Comparison of ENCODE assay signal across 15 cellular contexts in genomic region chr3:112143251-112143650, GRCh38. TPM values are rescaled to one million over a fixed set of nuclear protein-coding genes. Genes with fewer than 3 reads are reported as not detected.
DNase-seq lines count a peak whose midpoint lies in the region; ATAC-seq lines count a peak whose summit lies in the region.
"Had no signal": no experiment of that assay in that cellular context is flagged by ENCODE, and none has a peak within 500 bp of the region (broad histone marks: within the 10 kb centered on the region; RNA-seq: fewer than 3 reads in every experiment).

No MANE protein-coding gene starts in this region.

- H3K36me3 Mint-ChIP-seq in activated naive CD4-positive, alpha-beta T cell treated with anti-CD3 and anti-CD28 coated beads, Interleukin-2, amount 50 U/mL, for 72 hours: peaks cover 23 to 33% of the 10 kb centered on the region in 2 donors
- peaks cover 25% of the 10 kb centered on the region for H3K36me3 Mint-ChIP-seq in activated naive CD8-positive, alpha-beta T cell treated with anti-CD3 and anti-CD28 coated beads for 36 hours
- peaks cover 14% of the 10 kb centered on the region for H3K36me3 Mint-ChIP-seq in stimulated activated naive CD8-positive, alpha-beta T cell treated with anti-CD3 and anti-CD28 coated beads, Interleukin-15, Interleukin-2, amounts not matched to agents 100 ng/mL and 50 ng/mL, for 24 hours (ENCODE audit: low read depth)

- DNase-seq in activated naive CD4-positive, alpha-beta T cell treated with anti-CD3 and anti-CD28 coated beads, Interleukin-2, amount 50 U/mL, for 72 hours (ENCODE audit: low spot score in 2 of 2): no peak
- no peak for DNase-seq in activated naive CD4-positive, alpha-beta T cell (lab: John Stamatoyannopoulos, UW)
- DNase-seq in activated naive CD8-positive, alpha-beta T cell treated with anti-CD3 and anti-CD28 coated beads for 36 hours: no peak
- DNase-seq in COR-L47 (lab: John Stamatoyannopoulos, UW): no peak
- DNase-seq in midbrain (lab: John Stamatoyannopoulos, UW): no peak
- DNase-seq: DND-41; head of caudate nucleus; NCI-H446 treated with DMSO at 0.1 percent for 48 hours; nephron progenitor cell; PC-9; stimulated activated CD4-positive, alpha-beta T cell treated with anti-CD3 and anti-CD28 coated beads, Interleukin-4, amount 100 ng/mL, for 1 hour; stimulated activated naive CD4-positive, alpha-beta T cell treated with Interleukin-2 at 50 U/mL for 16 hours had no signal

- peak; percentile 76 to 93 for ATAC-seq in activated naive CD4-positive, alpha-beta T cell treated with anti-CD3 and anti-CD28 coated beads, Interleukin-2, amount 50 U/mL, for 72 hours
- ATAC-seq in HG03354 (IDR thresholded peaks at IDR 0.05; ENCODE audit: poor library complexity, severe bottlenecking, unreplicated experiment) (peak; percentile 79), GM19455 (IDR thresholded peaks at IDR 0.05; ENCODE audit: unreplicated experiment) (no peak)

- peak overlapping the region; percentile 5 for H3K4me3 Mint-ChIP-seq in activated naive CD8-positive, alpha-beta T cell treated with anti-CD3 and anti-CD28 coated beads for 36 hours
- peak overlapping the region; percentile 25 for H3K4me3 Mint-ChIP-seq in stimulated activated naive CD8-positive, alpha-beta T cell treated with anti-CD3 and anti-CD28 coated beads, Interleukin-15, Interleukin-2, amounts not matched to agents 100 ng/mL and 50 ng/mL, for 24 hours
- H3K4me3 Mint-ChIP-seq: nephron progenitor cell had no signal

- H3K9me3 Mint-ChIP-seq in activated naive CD4-positive, alpha-beta T cell treated with anti-CD3 and anti-CD28 coated beads, Interleukin-2, amount 50 U/mL, for 72 hours: peaks cover 12 to 20% of the 10 kb centered on the region in 2 donors
- H3K9me3 Mint-ChIP-seq in activated naive CD8-positive, alpha-beta T cell treated with anti-CD3 and anti-CD28 coated beads for 36 hours: peaks cover 24% of the 10 kb centered on the region
- peaks cover 10% of the 10 kb centered on the region for H3K9me3 Mint-ChIP-seq in stimulated activated naive CD8-positive, alpha-beta T cell treated with anti-CD3 and anti-CD28 coated beads, Interleukin-15, Interleukin-2, amounts not matched to agents 100 ng/mL and 50 ng/mL, for 24 hours

- peak overlapping the region in 1 of 2 donors; percentile 44 for H3K27ac Mint-ChIP-seq in activated naive CD4-positive, alpha-beta T cell treated with anti-CD3 and anti-CD28 coated beads, Interleukin-2, amount 50 U/mL, for 72 hours
- peak overlapping the region; percentile 87 for H3K27ac Mint-ChIP-seq in activated naive CD8-positive, alpha-beta T cell treated with anti-CD3 and anti-CD28 coated beads for 36 hours
- peak overlapping the region; percentile 24 for H3K27ac Mint-ChIP-seq in stimulated activated naive CD8-positive, alpha-beta T cell treated with anti-CD3 and anti-CD28 coated beads, Interleukin-15, Interleukin-2, amounts not matched to agents 100 ng/mL and 50 ng/mL, for 24 hours
- H3K27ac Mint-ChIP-seq: nephron progenitor cell had no signal

- H3K27me3 Mint-ChIP-seq in activated naive CD8-positive, alpha-beta T cell treated with anti-CD3 and anti-CD28 coated beads for 36 hours: no peaks in the 10 kb centered on the region
- H3K27me3 Mint-ChIP-seq in stimulated activated naive CD8-positive, alpha-beta T cell treated with anti-CD3 and anti-CD28 coated beads, Interleukin-15, Interleukin-2, amounts not matched to agents 100 ng/mL and 50 ng/mL, for 24 hours: no peaks in the 10 kb centered on the region

- H3K4me1 Mint-ChIP-seq in activated naive CD8-positive, alpha-beta T cell treated with anti-CD3 and anti-CD28 coated beads for 36 hours: peaks cover 19% of the 10 kb centered on the region
- peaks cover 11% of the 10 kb centered on the region for H3K4me1 Mint-ChIP-seq in stimulated activated naive CD8-positive, alpha-beta T cell treated with anti-CD3 and anti-CD28 coated beads, Interleukin-15, Interleukin-2, amounts not matched to agents 100 ng/mL and 50 ng/mL, for 24 hours (ENCODE audit: low read depth)

RNA-seq across cellular contexts. Expression of gene GCSAM, which starts 10.2 kb away (rescaled TPM):
- total RNA-seq in activated naive CD4-positive, alpha-beta T cell treated with anti-CD3 and anti-CD28 coated beads, Interleukin-2, amount 50 U/mL, for 72 hours: 10 to 100 TPM in 1 of 2 donors, 1 to 10 TPM in 1; 5.2 to 23.7 TPM
- total RNA-seq in activated naive CD8-positive, alpha-beta T cell treated with anti-CD3 and anti-CD28 coated beads for 36 hours: 1 to 10 TPM; 7.5 to 8.5 TPM
- total RNA-seq: PC-9 had no signal

RNA-seq across cellular contexts. Expression of gene C3orf52, which starts 57.1 kb away (rescaled TPM):
- total RNA-seq in activated naive CD4-positive, alpha-beta T cell treated with anti-CD3 and anti-CD28 coated beads, Interleukin-2, amount 50 U/mL, for 72 hours: 10 to 100 TPM in 1 of 2 donors, 1 to 10 TPM in 1; 6.5 to 11.2 TPM
- 1 to 10 TPM; 3.4 to 4.5 TPM for total RNA-seq in activated naive CD8-positive, alpha-beta T cell treated with anti-CD3 and anti-CD28 coated beads for 36 hours
